ENCODE assay signal across 1 cellular context in the genomic region with DNA sequence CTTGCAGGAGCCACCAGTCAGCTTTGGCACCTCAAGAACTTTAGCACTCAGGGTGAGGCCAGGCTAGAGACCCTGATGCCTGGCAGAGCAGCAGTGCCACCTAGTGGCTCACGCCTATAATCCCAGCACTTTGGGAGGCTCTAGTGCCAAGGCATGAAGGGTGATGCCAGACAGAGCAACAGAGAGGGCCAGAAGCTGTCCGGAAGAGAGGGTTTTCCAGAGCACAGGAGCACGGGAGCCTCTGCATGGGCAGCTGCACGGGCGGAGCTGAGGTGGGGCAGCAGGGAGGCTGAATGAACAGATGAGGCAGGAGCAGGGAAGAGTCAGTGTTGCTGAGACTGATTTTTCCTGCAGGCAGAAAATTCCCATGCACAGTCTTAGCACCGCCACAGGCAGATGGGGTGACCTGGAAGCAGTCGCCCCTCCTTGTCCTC.
TF ChIP-seq lines count a peak whose summit lies in the region.

No MANE protein-coding gene starts in this region.

TF ChIP-seq in HepG2, 621 proteins besides CTCF, POLR2A, EP300 and RAD21 (continued from another document):
- TF ChIP-seq, protein P1, sequence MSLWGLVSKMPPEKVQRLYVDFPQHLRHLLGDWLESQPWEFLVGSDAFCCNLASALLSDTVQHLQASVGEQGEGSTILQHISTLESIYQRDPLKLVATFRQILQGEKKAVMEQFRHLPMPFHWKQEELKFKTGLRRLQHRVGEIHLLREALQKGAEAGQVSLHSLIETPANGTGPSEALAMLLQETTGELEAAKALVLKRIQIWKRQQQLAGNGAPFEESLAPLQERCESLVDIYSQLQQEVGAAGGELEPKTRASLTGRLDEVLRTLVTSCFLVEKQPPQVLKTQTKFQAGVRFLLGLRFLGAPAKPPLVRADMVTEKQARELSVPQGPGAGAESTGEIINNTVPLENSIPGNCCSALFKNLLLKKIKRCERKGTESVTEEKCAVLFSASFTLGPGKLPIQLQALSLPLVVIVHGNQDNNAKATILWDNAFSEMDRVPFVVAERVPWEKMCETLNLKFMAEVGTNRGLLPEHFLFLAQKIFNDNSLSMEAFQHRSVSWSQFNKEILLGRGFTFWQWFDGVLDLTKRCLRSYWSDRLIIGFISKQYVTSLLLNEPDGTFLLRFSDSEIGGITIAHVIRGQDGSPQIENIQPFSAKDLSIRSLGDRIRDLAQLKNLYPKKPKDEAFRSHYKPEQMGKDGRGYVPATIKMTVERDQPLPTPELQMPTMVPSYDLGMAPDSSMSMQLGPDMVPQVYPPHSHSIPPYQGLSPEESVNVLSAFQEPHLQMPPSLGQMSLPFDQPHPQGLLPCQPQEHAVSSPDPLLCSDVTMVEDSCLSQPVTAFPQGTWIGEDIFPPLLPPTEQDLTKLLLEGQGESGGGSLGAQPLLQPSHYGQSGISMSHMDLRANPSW (CRISPR knock-in tag; IDR thresholded peaks at IDR 0.05; ENCODE audit: borderline replicate concordance), result no peak
- TF ChIP-seq, protein P2, sequence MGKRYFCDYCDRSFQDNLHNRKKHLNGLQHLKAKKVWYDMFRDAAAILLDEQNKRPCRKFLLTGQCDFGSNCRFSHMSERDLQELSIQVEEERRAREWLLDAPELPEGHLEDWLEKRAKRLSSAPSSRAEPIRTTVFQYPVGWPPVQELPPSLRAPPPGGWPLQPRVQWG (CRISPR knock-in tag; IDR thresholded peaks at IDR 0.05; ENCODE audit: borderline replicate concordance, low read depth), result no peak
- TF ChIP-seq ZNF773 (CRISPR knock-in tag; IDR thresholded peaks at IDR 0.05; ENCODE audit: borderline replicate concordance) (no peak), ZNF337 (CRISPR knock-in tag; IDR thresholded peaks at IDR 0.05; ENCODE audit: borderline replicate concordance, low read depth) (no peak), PTBP1 (IDR thresholded peaks at IDR 0.05; ENCODE audit: low read depth, low read length, poor library complexity, severe bottlenecking) (no peak), ZFP36 (IDR thresholded peaks at IDR 0.05; ENCODE audit: borderline replicate concordance, low read depth, low read length, partially characterized antibody) (no peak), FIP1L1 (IDR thresholded peaks at IDR 0.05; ENCODE audit: borderline replicate concordance, insufficient read depth, low read depth, low read length) (no peak), ZFX (CRISPR knock-in tag; IDR thresholded peaks at IDR 0.05; ENCODE audit: low read depth) (no peak), ZKSCAN5 (CRISPR knock-in tag; IDR thresholded peaks at IDR 0.05) (no peak)
- TF ChIP-seq, protein P3, sequence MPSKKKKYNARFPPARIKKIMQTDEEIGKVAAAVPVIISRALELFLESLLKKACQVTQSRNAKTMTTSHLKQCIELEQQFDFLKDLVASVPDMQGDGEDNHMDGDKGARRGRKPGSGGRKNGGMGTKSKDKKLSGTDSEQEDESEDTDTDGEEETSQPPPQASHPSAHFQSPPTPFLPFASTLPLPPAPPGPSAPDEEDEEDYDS (CRISPR knock-in tag; IDR thresholded peaks at IDR 0.05), result no peak
